In genomic region chrX:82627568-82627967, GRCh38 we compare ENCODE assay signal across 25 cellular contexts.
"Had no signal": no experiment of that assay in that cellular context is flagged by ENCODE, and none has a peak within 500 bp of the region (broad histone marks: within the 10 kb centered on the region; RNA-seq: fewer than 3 reads in every experiment).

No MANE protein-coding gene starts in this region.

- DNase-seq: IMR-90; Karpas-422; KG1; MM.1S; NCI-H1092 treated with DMSO at 0.1 percent for 48 hours; NCI-H1417; NCI-H146; NCI-H1694 treated with DMSO at 0.1 percent for 48 hours; NCI-H1930; NCI-H2081; NCI-H2107; NCI-H2171 treated with DMSO at 0.1 percent for 48 hours; NCI-H2227 treated with DMSO at 0.1 percent for 48 hours; NCI-H524; NCI-H526 treated with DMSO at 0.1 percent for 48 hours; NCI-H774; NK-92 treated with Interleukin-12 subunit alpha and Interleukin-12 subunit beta, amount 100 ng/mL, for 24 hours; OCI-M1; PC-9; Peyer's patch; SHP77 treated with DMSO at 0.1 percent for 48 hours; SJCRH30 had no signal

- H3K4me3 ChIP-seq: PC-9, Peyer's patch, SJCRH30 had no signal

- H3K27me3 ChIP-seq: Peyer's patch, SJCRH30 had no signal

- ATAC-seq: HepG2, Right ventricle myocardium inferior had no signal

- H3K36me3 ChIP-seq: Peyer's patch, SJCRH30 had no signal

- H2AFZ ChIP-seq: PC-9 had no signal

- H3K4me1 ChIP-seq: Peyer's patch, SJCRH30 had no signal

- H3K27ac ChIP-seq: HL-60, PC-9, Peyer's patch, SJCRH30 had no signal

- H3K9me3 ChIP-seq: Peyer's patch, SJCRH30 had no signal

- H3K4me2 ChIP-seq: PC-9 had no signal
